ENCODE assay signal across 8 cellular contexts in genomic region chr3:44198265-44198956, GRCh38. TPM values are rescaled to one million over a fixed set of nuclear protein-coding genes. Genes with fewer than 3 reads are reported as not detected.
A peak's percentile ranks its signal among the peaks of the same experiment; 100 is the strongest.
DNase-seq lines count a peak whose midpoint lies in the region; ATAC-seq and TF ChIP-seq lines count a peak whose summit lies in the region.

No MANE protein-coding gene starts in this region.

- H3K4me1 Mint-ChIP-seq in activated CD4-positive, alpha-beta T cell treated with anti-CD3 and anti-CD28 coated beads, Interleukin-2, amount 10 ng/mL, durations not matched to agents 24 days and 14 days, result no peaks in the 10 kb centered on the region

- in situ Hi-C loops in Caki2 (cut with HindIII; ENCODE audit: low pct_unique_long_range_greater_than_20kb, low sequenced_read_pairs), result no loop called here

- intact Hi-C loops in activated CD4-positive, alpha-beta T cell treated with anti-CD3 and anti-CD28 coated beads, Interleukin-2, amount 10 ng/mL, durations not matched to agents 24 days and 14 days (cut with micrococcal nuclease), result loop anchor here (1.0 to 2.0 kb wide), 2 partner anchors 344 to 654 kb away; no protein-coding TSS in a partner anchor
- intact Hi-C loops in lower leg skin (cut with DNase I; ENCODE audit: low total_unique reads), result loop anchor here (5.0 kb wide), 1 partner anchor 656 kb away; no protein-coding TSS in a partner anchor

- H3K9me3 Mint-ChIP-seq in activated CD4-positive, alpha-beta T cell treated with anti-CD3 and anti-CD28 coated beads, Interleukin-2, amount 10 ng/mL, durations not matched to agents 24 days and 14 days, result no peaks in the 10 kb centered on the region

- H3K4me3 ChIP-seq in coronary artery (no peak overlapping the region), lower leg skin (ENCODE audit: low read depth, poor library complexity, severe bottlenecking) (no peak overlapping the region)

- WGBS in lower leg skin, 2 donors, result 8 to 10% methylated on average over 10 of the region's 10 CpGs

- DNase-seq in Caki2 (ENCODE audit: low read depth) (peak; percentile 61), HEK293T (ENCODE audit: extremely low spot score) (peak; percentile 65), NCI-H345 treated with DMSO at 0.1 percent for 48 hours (lab: John Stamatoyannopoulos, UW; ENCODE audit: unreplicated experiment) (peak; percentile 38), coronary artery (ENCODE audit: low spot score) (no peak), lower leg skin (ENCODE audit: low spot score in 2 of 2) (peak; percentile 78 to 91)
- DNase-seq in activated CD4-positive, alpha-beta T cell treated with anti-CD3 and anti-CD28 coated beads, Interleukin-2, amount 10 ng/mL, durations not matched to agents 24 days and 14 days, result peak; percentile 90
- DNase-seq in stimulated activated CD4-positive, alpha-beta T cell treated with anti-CD3 and anti-CD28 coated beads, TNF-alpha, amount 100 ng/mL, for 48 hours (ENCODE audit: low read depth in 3 of 3), result peak; percentile 47 to 70 (median 48)

- peaks cover 18% of the 10 kb centered on the region for H3K27me3 Mint-ChIP-seq in activated CD4-positive, alpha-beta T cell treated with anti-CD3 and anti-CD28 coated beads, Interleukin-2, amount 10 ng/mL, durations not matched to agents 24 days and 14 days

- no peak overlapping the region for H3K4me3 Mint-ChIP-seq in activated CD4-positive, alpha-beta T cell treated with anti-CD3 and anti-CD28 coated beads, Interleukin-2, amount 10 ng/mL, durations not matched to agents 24 days and 14 days

- H3K27ac ChIP-seq in coronary artery, result no peak overlapping the region

- no peak for TF ChIP-seq POLR2A in lower leg skin (IDR thresholded peaks at IDR 0.05)

- POLR2A ChIA-PET in HEK293T (lab: Yijun Ruan, JAX), result no interaction called here

- TF ChIP-seq CTCF in coronary artery (IDR thresholded peaks at IDR 0.05) (peak; percentile 65), lower leg skin (IDR thresholded peaks at IDR 0.05) (no peak)

- CTCF ChIA-PET in HEK293T (lab: Yijun Ruan, JAX), result interaction anchor here (0.6 to 1.2 kb wide), 6 partner anchors 13 to 663 kb away, joined by 3 to 8 read pairs (median 4); no protein-coding TSS in a partner anchor

- H3K27ac Mint-ChIP-seq in activated CD4-positive, alpha-beta T cell treated with anti-CD3 and anti-CD28 coated beads, Interleukin-2, amount 10 ng/mL, durations not matched to agents 24 days and 14 days, result no peak overlapping the region

- no peak for ATAC-seq in HG03097 (IDR thresholded peaks at IDR 0.05; ENCODE audit: low FRiP score, unreplicated experiment)

- no peaks in the 10 kb centered on the region for H3K36me3 Mint-ChIP-seq in activated CD4-positive, alpha-beta T cell treated with anti-CD3 and anti-CD28 coated beads, Interleukin-2, amount 10 ng/mL, durations not matched to agents 24 days and 14 days (ENCODE audit: low read depth)

TF ChIP-seq in HEK293T, 16 proteins besides CTCF, POLR2A, EP300 and RAD21:
- TF ChIP-seq BHLHE40 (IDR thresholded peaks at IDR 0.05; ENCODE audit: borderline replicate concordance) (no peak), L3MBTL2 (conservative IDR thresholded peaks at IDR 0.05) (no peak), ELF4 (IDR thresholded peaks at IDR 0.05) (no peak), FOXA1 (IDR thresholded peaks at IDR 0.05) (no peak), SUZ12 (IDR thresholded peaks at IDR 0.05) (no peak), TARDBP (IDR thresholded peaks at IDR 0.05) (no peak), LEF1 (IDR thresholded peaks at IDR 0.05; ENCODE audit: borderline replicate concordance) (no peak), FOXM1 (IDR thresholded peaks at IDR 0.05; ENCODE audit: borderline replicate concordance) (no peak), FOXK2 (IDR thresholded peaks at IDR 0.05) (no peak), NFRKB (IDR thresholded peaks at IDR 0.05) (no peak), SP1 (IDR thresholded peaks at IDR 0.05) (no peak), HDGF (IDR thresholded peaks at IDR 0.05; ENCODE audit: borderline replicate concordance) (no peak), CTBP1 (IDR thresholded peaks at IDR 0.05; ENCODE audit: borderline replicate concordance) (no peak), ARNT (IDR thresholded peaks at IDR 0.05) (no peak)

RNA-seq across cellular contexts. Expression of gene TOPAZ1, which starts 43.3 kb away (rescaled TPM):
- not detected in 2 replicates for total RNA-seq in Caki2 (2014; rRNA removed; shearing (Covaris generic); ENCODE audit: low replicate concordance)
- total RNA-seq in activated CD4-positive, alpha-beta T cell treated with anti-CD3 and anti-CD28 coated beads, Interleukin-2, amount 10 ng/mL, durations not matched to agents 24 days and 14 days, result not detected in 2 replicates
- total RNA-seq in lower leg skin, result not detected
